ENCODE assay signal across 18 cellular contexts in the genomic region with DNA sequence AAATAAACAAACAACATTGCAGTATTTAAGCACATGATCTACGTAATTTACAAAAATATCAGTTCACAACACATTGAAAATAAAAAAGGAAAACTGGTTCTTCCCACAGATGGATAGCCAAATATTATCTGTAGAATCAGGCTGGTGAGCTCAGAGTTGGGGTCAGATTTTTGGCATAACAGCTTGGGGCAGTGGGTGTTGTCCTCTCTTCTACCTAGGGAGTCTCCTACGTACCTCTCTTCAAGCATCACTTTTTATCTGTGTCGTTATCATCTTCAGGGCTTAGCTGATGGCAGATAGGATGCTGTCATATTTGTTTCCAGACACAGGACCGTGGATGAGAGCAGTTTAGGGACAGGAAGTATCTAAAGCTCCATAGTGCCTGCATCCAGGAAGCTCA. TPM values are rescaled to one million over a fixed set of nuclear protein-coding genes. Genes with fewer than 3 reads are reported as not detected.
DNase-seq lines count a peak whose midpoint lies in the region; ATAC-seq and TF ChIP-seq lines count a peak whose summit lies in the region.
"Had no signal": no experiment of that assay in that cellular context is flagged by ENCODE, and none has a peak within 500 bp of the region (broad histone marks: within the 10 kb centered on the region; RNA-seq: fewer than 3 reads in every experiment).

No MANE protein-coding gene starts in this region.

- H3K27me3 ChIP-seq in left ventricle myocardium inferior (ENCODE audit: low read depth): no peaks in the 10 kb centered on the region
- no peaks in the 10 kb centered on the region for H3K27me3 ChIP-seq in effector memory CD4-positive, alpha-beta T cell (replicated peaks; ENCODE audit: control insufficient read depth, insufficient read depth, low read length, poor library complexity, severe bottlenecking)
- H3K27me3 ChIP-seq in left lung: no peaks in the 10 kb centered on the region

- TF ChIP-seq CTCF in left ventricle myocardium inferior (IDR thresholded peaks at IDR 0.05; ENCODE audit: borderline replicate concordance) (no peak), left lung (IDR thresholded peaks at IDR 0.05) (no peak)

- peaks cover 56% of the 10 kb centered on the region for H3K4me1 Mint-ChIP-seq in activated T-cell treated with anti-CD3 and anti-CD28 coated beads, Interleukin-2, amount 50 U/mL, for 24 hours (ENCODE audit: low read depth)
- H3K4me1 Mint-ChIP-seq: B cell had no signal

- H3K27ac Mint-ChIP-seq in activated T-cell treated with anti-CD3 and anti-CD28 coated beads, Interleukin-2, amount 50 U/mL, for 24 hours: peak overlapping the region; percentile 41
- H3K27ac Mint-ChIP-seq: B cell, H9 had no signal

- no peak for ATAC-seq in left lung
- ATAC-seq: GM12878 had no signal

- H3K27me3 Mint-ChIP-seq in activated T-cell treated with anti-CD3 and anti-CD28 coated beads, Interleukin-2, amount 50 U/mL, for 24 hours: no peaks in the 10 kb centered on the region
- H3K27me3 Mint-ChIP-seq: B cell had no signal

- no peak for DNase-seq in activated T-cell treated with anti-CD3 and anti-CD28 coated beads, Interleukin-2, amount 50 U/mL, for 24 hours
- DNase-seq in activated T-cell treated with anti-CD3 and anti-CD28 coated beads for 4 hours: no peak
- DNase-seq in left ventricle myocardium inferior: no peak
- DNase-seq in cardiac septum (ENCODE audit: low spot score): no peak
- DNase-seq in effector memory CD4-positive, alpha-beta T cell: no peak
- DNase-seq in GM19240 (ENCODE audit: insufficient read length, low spot score): no peak
- DNase-seq in left lung: no peak
- DNase-seq: Calu3, GF-D8, H9, MV-4-11, NCI-H1694 treated with DMSO at 0.1 percent for 48 hours, NCI-H345, NCI-H524 treated with DMSO at 0.1 percent for 48 hours had no signal

- peaks cover 2% of the 10 kb centered on the region for H3K36me3 Mint-ChIP-seq in activated T-cell treated with anti-CD3 and anti-CD28 coated beads, Interleukin-2, amount 50 U/mL, for 24 hours (ENCODE audit: low read depth)

- intact Hi-C loops in left ventricle myocardium inferior (cut with micrococcal nuclease): no loop called here
- intact Hi-C loops in cardiac septum (cut with DNase I): no loop called here
- intact Hi-C loops in left lung (cut with DNase I): no loop called here

- H3K4me1 ChIP-seq in left ventricle myocardium inferior: peaks cover 46% of the 10 kb centered on the region
- peaks cover 36% of the 10 kb centered on the region for H3K4me1 ChIP-seq in effector memory CD4-positive, alpha-beta T cell (ENCODE audit: control insufficient read depth, insufficient read depth, low read length, poor library complexity, severe bottlenecking)
- peaks cover 4 to 16% of the 10 kb centered on the region in 2 donors for H3K4me1 ChIP-seq in left lung

- no peak overlapping the region for H3K4me3 Mint-ChIP-seq in activated T-cell treated with anti-CD3 and anti-CD28 coated beads, Interleukin-2, amount 50 U/mL, for 24 hours
- H3K4me3 Mint-ChIP-seq: B cell, H9 had no signal

- H3K4me3 ChIP-seq in left ventricle myocardium inferior (no peak overlapping the region), left lung (no peak overlapping the region)
- no peak overlapping the region for H3K4me3 ChIP-seq in effector memory CD4-positive, alpha-beta T cell (ENCODE audit: insufficient read depth, low read depth, low read length, poor library complexity, severe bottlenecking)
- H3K4me3 ChIP-seq: GM12878 had no signal

- H3K36me3 ChIP-seq in left ventricle myocardium inferior (no peaks in the 10 kb centered on the region), left lung (peaks cover 0 to 20% of the 10 kb centered on the region in 2 donors)
- no peaks in the 10 kb centered on the region for H3K36me3 ChIP-seq in effector memory CD4-positive, alpha-beta T cell (ENCODE audit: control insufficient read depth, insufficient read depth, low read length)

- peaks cover 7% of the 10 kb centered on the region for H3K9me3 Mint-ChIP-seq in activated T-cell treated with anti-CD3 and anti-CD28 coated beads, Interleukin-2, amount 50 U/mL, for 24 hours

- H3K27ac ChIP-seq in left ventricle myocardium inferior (replicated peaks): peak overlapping the region; percentile 85
- H3K27ac ChIP-seq in effector memory CD4-positive, alpha-beta T cell (ENCODE audit: insufficient read depth, low read length, poor library complexity, severe bottlenecking): peak overlapping the region; percentile 33
- no peak overlapping the region for H3K27ac ChIP-seq in left lung
- H3K27ac ChIP-seq: HL-60, KMS-11 had no signal

- H3K9me3 ChIP-seq in left ventricle myocardium inferior (replicated peaks): peaks cover 5% of the 10 kb centered on the region
- H3K9me3 ChIP-seq in effector memory CD4-positive, alpha-beta T cell (ENCODE audit: control insufficient read depth, low read length): no peaks in the 10 kb centered on the region
- H3K9me3 ChIP-seq in left lung: no peaks in the 10 kb centered on the region

RNA-seq across cellular contexts. Expression of gene EMILIN2, which starts 46.2 kb away (rescaled TPM):
- total RNA-seq in left ventricle myocardium inferior (12.4 TPM), cardiac septum (11.1 TPM), left lung (10 to 100 TPM; 28.2 to 56.2 TPM)

Comparison
In these comparisons a context has a peak if more than half of its experiments do, and no peak if none do; other contexts are left out.
1. H3K27ac ChIP-seq: peak in left ventricle myocardium inferior (single experiment) and effector memory CD4-positive, alpha-beta T cell (single experiment); none in left lung (0 of 2).